In the genomic region with DNA sequence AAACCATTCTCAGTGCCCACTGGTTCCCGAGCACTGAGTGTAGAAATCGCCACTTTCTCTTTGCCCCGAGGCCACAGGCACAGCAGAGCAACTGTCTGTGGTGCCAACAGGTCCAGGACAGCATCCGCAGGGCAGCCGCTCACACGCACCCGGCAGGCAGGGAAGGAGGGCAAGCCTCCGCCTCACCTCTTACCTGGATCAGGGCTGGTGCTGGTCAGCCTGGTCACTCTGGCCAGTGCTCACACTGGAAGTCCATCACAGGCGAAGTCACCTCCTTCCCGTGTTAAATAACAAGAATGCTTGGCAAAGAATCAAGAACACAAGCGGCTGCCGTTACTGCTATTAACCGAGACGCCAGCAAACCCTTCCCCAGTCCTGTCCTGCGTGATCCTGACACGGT, we compare ENCODE assay signal across 9 cellular contexts. TPM values are rescaled to one million over a fixed set of nuclear protein-coding genes. Genes with fewer than 3 reads are reported as not detected.
DNase-seq lines count a peak whose midpoint lies in the region; ATAC-seq and TF ChIP-seq lines count a peak whose summit lies in the region.
"Had no signal": no experiment of that assay in that cellular context is flagged by ENCODE, and none has a peak within 500 bp of the region (broad histone marks: within the 10 kb centered on the region; RNA-seq: fewer than 3 reads in every experiment).

No MANE protein-coding gene starts in this region.

- H3K4me1 ChIP-seq in esophagus squamous epithelium = peaks cover 51 to 80% (median 65%) of the 10 kb centered on the region in 3 donors
- H3K4me1 ChIP-seq in psoas muscle = peaks cover 41% of the 10 kb centered on the region

- H3K4me3 ChIP-seq in GM12864 (ENCODE audit: low read depth, low read length) (peak overlapping the region; percentile 93), esophagus squamous epithelium (peak overlapping the region; percentile 58 to 95 (median 74)), psoas muscle (peak overlapping the region; percentile 86)

- TF ChIP-seq CTCF in GM12864 (IDR thresholded peaks at IDR 0.05; ENCODE audit: low read depth, low read length, missing control alignments) (no peak), RWPE1 (conservative IDR thresholded peaks at IDR 0.05; ENCODE audit: low read depth) (no peak), esophagus squamous epithelium (IDR thresholded peaks at IDR 0.05) (no peak), psoas muscle (IDR thresholded peaks at IDR 0.05) (no peak)

- CTCF ChIA-PET in RWPE1 (lab: Yijun Ruan, JAX) = interaction anchor here (0.6 to 4.8 kb wide), 5 partner anchors 32 to 106 kb away, joined by 3 to 29 read pairs (median 7); no protein-coding TSS in a partner anchor

- 34% methylated on average over 6 of the region's 16 CpGs; no CpG with 5 or more reads in 1 of the 2 donors for WGBS in esophagus squamous epithelium, 2 donors
- 45 to 59% (median 54%) methylated on average over 16 of the region's 16 CpGs for WGBS in psoas muscle, 3 donors

- H3K27ac ChIP-seq in RWPE1 (peak overlapping the region; percentile 93), esophagus squamous epithelium (peak overlapping the region; percentile 73 to 91 (median 84)), psoas muscle (no peak overlapping the region)

- intact Hi-C loops in esophagus squamous epithelium (cut with DNase I) = no loop called here
- intact Hi-C loops in psoas muscle (cut with DNase I) = no loop called here

- no peaks in the 10 kb centered on the region for H3K9me3 ChIP-seq in esophagus squamous epithelium
- H3K9me3 ChIP-seq in psoas muscle = no peaks in the 10 kb centered on the region

- peaks cover 23 to 56% (median 41%) of the 10 kb centered on the region in 3 donors for H3K36me3 ChIP-seq in esophagus squamous epithelium
- peaks cover 8 to 59% of the 10 kb centered on the region in 2 donors for H3K36me3 ChIP-seq in psoas muscle (ENCODE audit: insufficient read depth in 1 of 2, low read depth in 1 of 2)

- ATAC-seq in psoas muscle = no peak

- POLR2A ChIA-PET in RWPE1 (lab: Yijun Ruan, JAX; ENCODE audit: low non-redundant PET) = no interaction called here

- H3K27me3 ChIP-seq in esophagus squamous epithelium = no peaks in the 10 kb centered on the region
- H3K27me3 ChIP-seq in psoas muscle (ENCODE audit: insufficient read depth in 3 of 3, low read length in 2 of 3) = no peaks in the 10 kb centered on the region

- no peak for TF ChIP-seq POLR2A in esophagus squamous epithelium (IDR thresholded peaks at IDR 0.05)

- no peak for DNase-seq in GM12864 (ENCODE audit: low read depth)
- no peak for DNase-seq in RWPE1 (ENCODE audit: low spot score)
- DNase-seq in esophagus squamous epithelium (lab: John Stamatoyannopoulos, UW) = no peak
- no peak for DNase-seq in psoas muscle
- DNase-seq in cerebellar nuclear complex (lab: John Stamatoyannopoulos, UW) = no peak
- DNase-seq in HUDEP-2 (lab: John Stamatoyannopoulos, UW; ENCODE audit: unreplicated experiment in 76 of 76) = no peak
- no peak for DNase-seq in NCI-H1436 treated with DMSO at 0.1 percent for 48 hours (lab: John Stamatoyannopoulos, UW)
- no peak for DNase-seq in NCI-H2107 (lab: John Stamatoyannopoulos, UW)
- DNase-seq: NCI-H226 had no signal

RNA-seq across cellular contexts. Expression of gene DIPK1B, which starts 13.7 kb away (rescaled TPM):
- total RNA-seq in esophagus squamous epithelium (1 to 10 TPM in 3 of 4 donors, under 1 TPM in 1; 0.48 to 6.3 (median 1.1) TPM), psoas muscle (1 to 10 TPM; 1.4 to 2.7 (median 2.3) TPM)
- 1 to 10 TPM; 2.2 to 5.3 (median 3.5) TPM for polyA plus RNA-seq in psoas muscle

RNA-seq across cellular contexts. Expression of gene LCN10, which starts 16.6 kb away (rescaled TPM):
- total RNA-seq in esophagus squamous epithelium (1 to 10 TPM in 3 of 4 donors, under 1 TPM in 1; 0.64 to 3.8 (median 2.2) TPM), psoas muscle (1 to 10 TPM in 3 of 4 donors, not detected in 1; 3.2 to 4.9 (median 4.1) TPM)
- 1 to 10 TPM; 3.0 to 4.6 (median 4.0) TPM for polyA plus RNA-seq in psoas muscle

RNA-seq across cellular contexts. Expression of gene LCN6, which starts 22.2 kb away (rescaled TPM):
- total RNA-seq in esophagus squamous epithelium (1 to 10 TPM in 2 of 4 donors, under 1 TPM in 1, not detected in 1; 0.82 to 6.7 (median 2.5) TPM), psoas muscle (10 to 100 TPM in 1 of 4 donors, 1 to 10 TPM in 2, under 1 TPM in 1; 0.44 to 14.7 (median 5.5) TPM)
- polyA plus RNA-seq in psoas muscle = 10 to 100 TPM; 10.7 to 15.0 (median 10.8) TPM

RNA-seq across cellular contexts. Expression of gene LCN8, which starts 31.9 kb away (rescaled TPM):
- total RNA-seq in esophagus squamous epithelium = not detected
- total RNA-seq in psoas muscle = 1 to 10 TPM in 1 of 4 donors, under 1 TPM in 2, not detected in 1; 0.44 to 1.5 (median 0.50) TPM
- under 1 TPM in 2 of 3 donors, not detected in 1; 0.16 to 0.17 TPM for polyA plus RNA-seq in psoas muscle

RNA-seq across cellular contexts. Expression of gene LCN15, which starts 38.2 kb away (rescaled TPM):
- total RNA-seq in esophagus squamous epithelium (not detected), psoas muscle (under 1 TPM in 1 of 4 donors, not detected in 3; 0.22 TPM)
- 1 to 10 TPM in 1 of 3 donors, under 1 TPM in 1, not detected in 1; 0.14 to 1.4 TPM for polyA plus RNA-seq in psoas muscle
